ENCODE assay signal across 8 cellular contexts in the genomic region with DNA sequence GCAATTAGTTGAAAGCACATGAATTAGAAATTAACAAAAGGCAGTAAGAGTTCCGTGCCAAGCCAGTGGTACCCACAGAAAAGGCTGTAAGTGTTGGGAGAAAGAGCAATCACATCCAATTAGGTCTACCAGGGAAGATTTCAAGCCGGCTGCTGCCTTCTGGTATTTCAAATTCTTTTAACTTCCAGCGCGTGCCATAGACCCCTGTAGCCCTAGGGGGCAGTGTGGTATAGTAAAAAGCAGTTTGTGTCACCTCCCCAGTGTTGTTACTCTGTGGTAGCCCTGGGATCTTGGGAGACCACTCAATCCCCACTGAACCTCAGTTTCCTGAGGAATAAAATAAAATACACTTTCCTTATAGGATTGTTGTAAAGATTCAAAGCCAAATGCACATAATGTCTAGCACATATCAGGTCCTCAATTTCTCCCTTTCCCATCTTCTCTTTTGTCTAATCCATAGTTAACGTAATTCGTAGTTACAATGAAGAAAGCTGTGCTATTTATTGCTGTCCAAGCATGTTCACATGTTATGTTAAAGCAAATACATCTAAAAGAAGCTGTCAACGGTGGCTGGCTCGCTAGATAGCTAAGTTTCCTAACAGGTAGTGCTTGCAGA.
DNase-seq lines count a peak whose midpoint lies in the region; ATAC-seq and TF ChIP-seq lines count a peak whose summit lies in the region.

No MANE protein-coding gene starts in this region.

- DNase-seq in DMS 273 (lab: John Stamatoyannopoulos, UW; ENCODE audit: unreplicated experiment), result peak; percentile 67
- no peak for DNase-seq in DMS 273 treated with DMSO at 0.1 percent for 48 hours (lab: John Stamatoyannopoulos, UW)
- peak; percentile 52 for DNase-seq in HT-29 (ENCODE audit: low spot score)
- DNase-seq in RPMI7951 (ENCODE audit: low read depth), result peak; percentile 16
- DNase-seq in foreskin keratinocyte, result no peak
- DNase-seq in stimulated activated naive CD8-positive, alpha-beta T cell treated with anti-CD3 and anti-CD28 coated beads, Interleukin-15, Interleukin-2, amounts not matched to agents 100 U/mL and 50 U/mL, for 24 hours, result peak; percentile 9
- DNase-seq in NCI-H128 (lab: John Stamatoyannopoulos, UW; ENCODE audit: unreplicated experiment), result no peak

- H3K4me1 ChIP-seq in foreskin keratinocyte, result no peaks in the 10 kb centered on the region

- peaks cover 16% of the 10 kb centered on the region for H3K27me3 ChIP-seq in foreskin keratinocyte

- peak; percentile 80 for ATAC-seq in GM19463 (IDR thresholded peaks at IDR 0.05; ENCODE audit: unreplicated experiment)
- ATAC-seq in foreskin keratinocyte, result peak; percentile 84
- ATAC-seq in stimulated activated naive CD8-positive, alpha-beta T cell treated with anti-CD3 and anti-CD28 coated beads, Interleukin-15, Interleukin-2, amounts not matched to agents 100 U/mL and 50 U/mL, for 24 hours, result no peak

- H3K27ac ChIP-seq in foreskin keratinocyte, result no peak overlapping the region

- peak; percentile 78 for TF ChIP-seq CTCF in foreskin keratinocyte (conservative IDR thresholded peaks at IDR 0.05)

Comparison
In these comparisons a context has a peak if more than half of its experiments do, and no peak if none do; other contexts are left out.
1. DNase-seq: peak in DMS 273 (single experiment), HT-29 (single experiment), RPMI7951 (single experiment) and stimulated activated naive CD8-positive, alpha-beta T cell treated with anti-CD3 and anti-CD28 coated beads, Interleukin-15, Interleukin-2, amounts not matched to agents 100 U/mL and 50 U/mL, for 24 hours (single experiment); none in DMS 273 treated with DMSO at 0.1 percent for 48 hours (single experiment), foreskin keratinocyte (0 of 2) and NCI-H128 (single experiment).